ENCODE assay signal across 17 cellular contexts in the genomic region with DNA sequence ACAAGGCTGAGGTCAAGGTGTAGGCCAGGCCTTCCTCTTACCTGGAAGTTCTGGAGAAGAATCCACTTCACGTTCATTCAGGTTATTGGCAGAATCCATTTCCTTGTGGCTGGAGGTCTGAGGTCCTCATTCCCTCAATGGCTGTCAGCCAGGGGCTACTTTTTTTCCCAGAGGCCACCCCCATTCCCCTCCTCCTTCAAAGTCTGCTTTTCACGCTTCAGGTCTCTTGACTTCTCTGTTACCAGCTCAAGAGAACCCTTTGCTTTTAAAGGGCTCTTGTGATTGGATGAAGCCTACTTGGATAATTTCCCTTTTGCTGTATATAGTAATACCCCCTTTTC. TPM values are rescaled to one million over a fixed set of nuclear protein-coding genes. Genes with fewer than 3 reads are reported as not detected.
DNase-seq lines count a peak whose midpoint lies in the region; FAIRE-seq and TF ChIP-seq lines count a peak whose summit lies in the region.
"Had no signal": no experiment of that assay in that cellular context is flagged by ENCODE, and none has a peak within 500 bp of the region (broad histone marks: within the 10 kb centered on the region; RNA-seq: fewer than 3 reads in every experiment).

No MANE protein-coding gene starts in this region.

- H3K27ac Mint-ChIP-seq in Caco-2 (ENCODE audit: unreplicated experiment) = peak overlapping the region; percentile 89
- peak overlapping the region; percentile 9 for H3K27ac Mint-ChIP-seq in chondrocyte (ENCODE audit: unreplicated experiment)
- peak overlapping the region; percentile 80 to 92 (median 91) for H3K27ac Mint-ChIP-seq in nephron

- H3K9me3 ChIP-seq in Caco-2 (no peaks in the 10 kb centered on the region), Loucy (ENCODE audit: insufficient read depth, low read depth, low read length) (no peaks in the 10 kb centered on the region)
- H3K9me3 ChIP-seq: adrenal gland, BE2C, right lobe of liver had no signal

- TF ChIP-seq CTCF in Caco-2 (IDR thresholded peaks at IDR 0.05; ENCODE audit: insufficient read depth in 1 of 2, low read depth in 1 of 2, low read length in 1 of 2, severe bottlenecking in 1 of 2, unreplicated experiment in 1 of 2) (no peak), Loucy (conservative IDR thresholded peaks at IDR 0.05; ENCODE audit: low read length) (no peak), chondrocyte (IDR thresholded peaks at IDR 0.05) (no peak), nephron (IDR thresholded peaks at IDR 0.05; ENCODE audit: unreplicated experiment in 3 of 3) (no peak)

- 0 out of 2 replicates have a peak, but pooled peaks cover 4% of the 10 kb centered on the region for H3F3A ChIP-seq in Loucy (ENCODE audit: low read depth)

- H3K9me2 ChIP-seq in Loucy (replicated peaks; ENCODE audit: low read depth, low read length) = no peaks in the 10 kb centered on the region

- BruUV-seq in Caco-2 (replicated peaks; lab: Mats Ljungman, UMichigan) = TSS peak; percentile 48

- DNase-seq in Caco-2 = no peak
- no peak for DNase-seq in chondrocyte (ENCODE audit: low spot score)
- no peak for DNase-seq in frontal cortex (ENCODE audit: low spot score in 2 of 2)
- DNase-seq in NCI-H774 (lab: John Stamatoyannopoulos, UW) = no peak
- no peak for DNase-seq in NCI-H446 (lab: John Stamatoyannopoulos, UW)
- no peak for DNase-seq in GF-D8 (lab: John Stamatoyannopoulos, UW)
- DNase-seq: adrenal gland; BE2C; NCI-H1048; NCI-H2029; NK-92 treated with Interleukin-12 subunit alpha and Interleukin-12 subunit beta, amount 100 ng/mL, for 24 hours; right lobe of liver; stimulated activated naive CD4-positive, alpha-beta T cell treated with Interleukin-2 at 50 U/mL for 16 hours had no signal

- H2AFZ ChIP-seq in Loucy (ENCODE audit: low read length) = no peak overlapping the region

- CTCF ChIA-PET in Caco-2 (lab: Charles Lee) = interaction anchor here (1.0 to 1.7 kb wide), 6 partner anchors 9 to 120 kb away, joined by 3 to 7 read pairs (median 4); partner anchors contain the start of gene KSR1

- peak overlapping the region; percentile 10 for H3K4me2 ChIP-seq in Loucy (ENCODE audit: low read depth, low read length, poor library complexity, severe bottlenecking)
- H3K4me2 ChIP-seq: KMS-11 had no signal

- peaks cover 81% of the 10 kb centered on the region for H3K4me1 ChIP-seq in Caco-2
- peaks cover 83% of the 10 kb centered on the region for H3K4me1 ChIP-seq in Loucy (ENCODE audit: insufficient read depth, low read length, poor library complexity, severe bottlenecking)
- H3K4me1 ChIP-seq: right lobe of liver had no signal

- H3K4me1 Mint-ChIP-seq in Caco-2 (ENCODE audit: low read depth, unreplicated experiment) (peaks cover 70% of the 10 kb centered on the region), chondrocyte (ENCODE audit: low read depth) (peaks cover 86% of the 10 kb centered on the region), nephron (peaks cover 84% of the 10 kb centered on the region)

- FAIRE-seq in frontal cortex (lab: Jason Lieb, UNC) = no peak
- FAIRE-seq: GM18507 had no signal

- H3K36me3 ChIP-seq in Caco-2 (ENCODE audit: control insufficient read depth, insufficient read depth, low read length) (no peaks in the 10 kb centered on the region), Loucy (ENCODE audit: insufficient read depth, low read length) (no peaks in the 10 kb centered on the region)
- H3K36me3 ChIP-seq: adrenal gland, BE2C, right lobe of liver had no signal

- H3K9me3 Mint-ChIP-seq in Caco-2 (ENCODE audit: unreplicated experiment) = no peaks in the 10 kb centered on the region
- H3K9me3 Mint-ChIP-seq in chondrocyte (ENCODE audit: low read depth) = no peaks in the 10 kb centered on the region
- H3K9me3 Mint-ChIP-seq in nephron = no peaks in the 10 kb centered on the region

- POLR2A ChIA-PET in Caco-2 (lab: Charles Lee) = no interaction called here

- no peak overlapping the region for H3K4me3 ChIP-seq in Caco-2 (ENCODE audit: low read depth, low read length)
- no peak overlapping the region for H3K4me3 ChIP-seq in Loucy (ENCODE audit: low read length, poor library complexity, severe bottlenecking)
- H3K4me3 ChIP-seq: adrenal gland, right lobe of liver had no signal

- H3K79me2 ChIP-seq in Loucy (ENCODE audit: insufficient read depth, low read length) = peaks cover 21% of the 10 kb centered on the region; the same call in 1 of the 2 replicates

- intact Hi-C loops in Caco-2 (cut with micrococcal nuclease; ENCODE audit: unreplicated experiment) = no loop called here

- H3K4me3 Mint-ChIP-seq in Caco-2 (ENCODE audit: unreplicated experiment) = no peak overlapping the region
- H3K4me3 Mint-ChIP-seq in chondrocyte (ENCODE audit: unreplicated experiment) = no peak overlapping the region
- no peak overlapping the region for H3K4me3 Mint-ChIP-seq in nephron

- H3K36me3 Mint-ChIP-seq in Caco-2 (ENCODE audit: insufficient read depth, unreplicated experiment) = peaks cover 10% of the 10 kb centered on the region
- peaks cover 2% of the 10 kb centered on the region for H3K36me3 Mint-ChIP-seq in chondrocyte (ENCODE audit: low read depth)
- no peaks in the 10 kb centered on the region for H3K36me3 Mint-ChIP-seq in nephron (ENCODE audit: low read depth)

- H3K9ac ChIP-seq in Loucy (ENCODE audit: low read depth, low read length, poor library complexity, severe bottlenecking) = peak overlapping the region; percentile 7
- H3K9ac ChIP-seq: KMS-11 had no signal

- H3K27me3 ChIP-seq in Caco-2 (replicated peaks; ENCODE audit: control insufficient read depth, insufficient read depth, low read length) (no peaks in the 10 kb centered on the region), Loucy (ENCODE audit: insufficient read depth, low read length, poor library complexity, severe bottlenecking) (no peaks in the 10 kb centered on the region)
- H3K27me3 ChIP-seq: adrenal gland, BE2C, right lobe of liver had no signal

- H3K27me3 Mint-ChIP-seq in Caco-2 (ENCODE audit: insufficient read depth, unreplicated experiment) = no peaks in the 10 kb centered on the region
- no peaks in the 10 kb centered on the region for H3K27me3 Mint-ChIP-seq in chondrocyte (ENCODE audit: low read depth)
- no peaks in the 10 kb centered on the region for H3K27me3 Mint-ChIP-seq in nephron (ENCODE audit: low read depth)

- no peaks in the 10 kb centered on the region for H4K20me1 ChIP-seq in Loucy (ENCODE audit: insufficient read depth, low read length, poor library complexity, severe bottlenecking)

RNA-seq across cellular contexts. Expression of gene LGALS9, which starts 55.1 kb away (rescaled TPM):
- total RNA-seq in Caco-2 (2022) = 2.8 and 3.0 TPM in 2 replicates
- total RNA-seq in chondrocyte = 2.1 to 4.3 TPM (median 2.9 TPM) in 3 replicates
- total RNA-seq in frontal cortex = 0.41 TPM

Comparison
In these comparisons a context has a peak if more than half of its experiments do, and no peak if none do; other contexts are left out.
1. H3K27ac Mint-ChIP-seq: peak in every context shown above with its lines; median percentile 91 in nephron; 89 in Caco-2; 9 in chondrocyte.